16 cellular contexts compared by ENCODE assay signal in genomic region chr17:56150631-56151030, GRCh38. TPM values are rescaled to one million over a fixed set of nuclear protein-coding genes. Genes with fewer than 3 reads are reported as not detected.
DNase-seq lines count a peak whose midpoint lies in the region; ATAC-seq, FAIRE-seq and TF ChIP-seq lines count a peak whose summit lies in the region.
"Had no signal": no experiment of that assay in that cellular context is flagged by ENCODE, and none has a peak within 500 bp of the region (broad histone marks: within the 10 kb centered on the region; RNA-seq: fewer than 3 reads in every experiment).

No MANE protein-coding gene starts in this region.

- no peaks in the 10 kb centered on the region for H3K27me3 ChIP-seq in K562 (ENCODE audit: control insufficient read depth in 2 of 2, insufficient read depth in 2 of 2, low read length in 2 of 2)

- H3K9ac ChIP-seq in K562 (ENCODE audit: insufficient read depth in 1 of 2, low read depth in 2 of 2, low read length in 2 of 2), result no peak overlapping the region
- H3K9ac ChIP-seq: GM23248, KMS-11 had no signal

- H4K20me1 ChIP-seq in K562 (replicated peaks; ENCODE audit: control insufficient read depth, insufficient read depth, low read length), result no peaks in the 10 kb centered on the region

- no peaks in the 10 kb centered on the region for H3K9me3 ChIP-seq in K562 (replicated peaks; ENCODE audit: control insufficient read depth, insufficient read depth, low read depth, low read length)
- H3K9me3 ChIP-seq: A549 had no signal

- no peaks in the 10 kb centered on the region for H3K4me1 ChIP-seq in K562 (replicated peaks in 1 of 2; ENCODE audit: control insufficient read depth in 2 of 2, insufficient read depth in 2 of 2, low read length in 2 of 2)
- H3K4me1 ChIP-seq: A549 had no signal

- TF ChIP-seq RAD21 in K562 (CRISPR knock-in tag; conservative IDR thresholded peaks at IDR 0.05 in 1 of 2, IDR thresholded peaks at IDR 0.05 in 1 of 2), result no peak

- no peak for TF ChIP-seq CTCF in K562 (IDR thresholded peaks at IDR 0.05 in 2 of 3, conservative IDR thresholded peaks at IDR 0.05 in 1 of 3; ENCODE audit: insufficient read depth in 2 of 3, low read depth in 1 of 3, low read length in 3 of 3)

- CTCF ChIA-PET in K562 (lab: Yijun Ruan, JAX; ENCODE audit: low intra/inter-chr PET ratio), result no interaction called here

- no TSS peak for BruUV-seq in K562 (replicated peaks; lab: Mats Ljungman, UMichigan)

- H2AFZ ChIP-seq in K562 (ENCODE audit: low read depth, low read length), result no peak overlapping the region
- H2AFZ ChIP-seq: GM23248 had no signal

- WGBS in K562 (ENCODE audit: insufficient coverage, low coverage, missing lambda C conversion rate), result 0% methylated on average over 4 of the region's 4 CpGs

- H3K36me3 ChIP-seq in K562 (ENCODE audit: control insufficient read depth, insufficient read depth, low read length), result no peaks in the 10 kb centered on the region

- TF ChIP-seq EP300 in K562 (IDR thresholded peaks at IDR 0.05; ENCODE audit: low read length), result no peak

- H3K9me1 ChIP-seq in K562 (ENCODE audit: control insufficient read depth, insufficient read depth, low read length), result no peaks in the 10 kb centered on the region

- H3K4me3 ChIP-seq in K562, result no peak overlapping the region
- H3K4me3 ChIP-seq: A549, GM23248 had no signal

- no peak overlapping the region for H3K27ac ChIP-seq in K562 (ENCODE audit: extremely low read depth, low read depth, low read length)
- H3K27ac ChIP-seq: A549, GM23248, KMS-11 had no signal

- no peaks in the 10 kb centered on the region for H3K79me2 ChIP-seq in K562 (ENCODE audit: control insufficient read depth, insufficient read depth, low read length)

- FAIRE-seq in K562 (lab: Jason Lieb, UNC), result no peak
- FAIRE-seq in urothelium cell line (lab: Jason Lieb, UNC), result no peak
- FAIRE-seq: H54 had no signal

- peak; percentile 37 for DNase-seq in ELR (ENCODE audit: low read depth)
- DNase-seq in LoVo (ENCODE audit: low spot score), result peak; percentile 12
- DNase-seq in K562 (ENCODE audit: extremely low read depth in 1 of 4, low spot score in 3 of 4), result no peak
- DNase-seq in urothelium cell line (ENCODE audit: low spot score), result peak; percentile 9
- no peak for DNase-seq in activated CD4-positive, alpha-beta T cell treated with anti-CD3 and anti-CD28 coated beads, Interleukin-2, amount 50 U/mL, for 48 hours
- DNase-seq: CD8-positive, alpha-beta T cell; COR-L47; DND-41; GM23248 had no signal

- ATAC-seq in K562 (no peak), GM18520 (IDR thresholded peaks at IDR 0.05; ENCODE audit: unreplicated experiment) (no peak), HG03095 (IDR thresholded peaks at IDR 0.05; ENCODE audit: unreplicated experiment) (no peak)
- ATAC-seq: A549; CD8-positive, alpha-beta T cell had no signal

- no peak for TF ChIP-seq POLR2A in K562 (conservative IDR thresholded peaks at IDR 0.05)

- POLR2A ChIA-PET in K562 (lab: Yijun Ruan, JAX), result no interaction called here

- in situ Hi-C loops in K562 (cut with MboI), result no loop called here

- intact Hi-C loops in K562 (cut with micrococcal nuclease), result no loop called here

- no peak overlapping the region for H3K4me2 ChIP-seq in K562 (ENCODE audit: insufficient read depth, low read length)
- H3K4me2 ChIP-seq: A549, KMS-11 had no signal

TF ChIP-seq in K562, 482 proteins besides CTCF, POLR2A, EP300 and RAD21:
- TF ChIP-seq FOSL1 (tag; conservative IDR thresholded peaks at IDR 0.05), result 0 out of 2 replicates have a peak, but pooled peaks have one; percentile 18
- TF ChIP-seq CBFA2T3 (IDR thresholded peaks at IDR 0.05), result 0 out of 2 replicates have a peak, but pooled peaks have one; percentile 6
- TF ChIP-seq ESRRA (IDR thresholded peaks at IDR 0.05; ENCODE audit: borderline replicate concordance, low read depth), result peak; percentile 64; the same call in 1 of the 2 replicates
- TF ChIP-seq FOXM1 (IDR thresholded peaks at IDR 0.05; ENCODE audit: low read depth), result no peak
- no peak for TF ChIP-seq FOXM1 (CRISPR knock-in tag; IDR thresholded peaks at IDR 0.05; ENCODE audit: low read depth)

RNA-seq across cellular contexts. Expression of gene ANKFN1, which starts 2.6 kb away (rescaled TPM):
- total RNA-seq in K562 (2011; cell fraction: chromatin; rRNA removed; ENCODE audit: low replicate concordance), result not detected in 2 replicates
- total RNA-seq in K562 (2011; cell fraction: nucleolus; rRNA removed), result 0.33 TPM in 1 of 2 replicates, not detected in the other
- 0.37 TPM in 1 of 2 replicates, not detected in the other for total RNA-seq in K562 (2011; cell fraction: nucleoplasm; rRNA removed)
- 0.49 TPM in 1 of 2 replicates, not detected in the other for total RNA-seq in K562 (2014; rRNA removed)
- total RNA-seq in K562 (2014; rRNA removed; fragmentation: Illumina TruSeq; extraction: Trizol), result 0.26 and 0.29 TPM in 2 replicates
- 0.11 and 0.23 TPM in 2 replicates for total RNA-seq in K562 (2015; rRNA removed; fragmentation: Illumina TruSeq; extraction: Trizol)
- total RNA-seq in K562 (2021), result 0.11 and 0.13 TPM in 2 replicates
- 0.04 TPM in 1 of 2 replicates, not detected in the other for polyA plus RNA-seq in K562 (2011; rRNA removed)
- not detected in 2 replicates for polyA plus RNA-seq in K562 (2011; cell fraction: cytosol; rRNA removed)
- polyA plus RNA-seq in K562 (2011; cell fraction: nucleus; rRNA removed), result 0.16 TPM in 1 of 2 replicates, not detected in the other
- 0.05 and 2.7 TPM in 2 replicates for polyA plus RNA-seq in K562 (2012)
- 0.17 and 0.24 TPM in 2 replicates for polyA plus RNA-seq in K562 (2014; fragmentation: Illumina TruSeq; extraction: Trizol)
- under 1 TPM; 0.10 to 0.39 TPM for polyA plus RNA-seq in K562 (2014; fragmentation: Nextera tagmentation; extraction: Ambion mirVana)
- 0.16 and 0.19 TPM in 2 replicates for polyA plus RNA-seq in K562 (2014; rRNA removed)
- 0.11 TPM in 1 of 2 replicates, not detected in the other for polyA minus RNA-seq in K562 (2011; rRNA and poly(A)+ RNA removed)
- polyA minus RNA-seq in K562 (2011; cell fraction: cytosol; rRNA and poly(A)+ RNA removed), result not detected in 2 replicates
- polyA minus RNA-seq in K562 (2011; cell fraction: nucleus; rRNA and poly(A)+ RNA removed), result not detected in 2 replicates
- total RNA-seq: CD8-positive, alpha-beta T cell had no signal
- polyA plus RNA-seq: CD14-positive monocyte, IgD-negative memory B cell had no signal

Comparison
In these comparisons a context has a peak if more than half of its experiments do, and no peak if none do; other contexts are left out.
1. DNase-seq: peak in ELR (single experiment), LoVo (single experiment) and urothelium cell line (single experiment); none in K562 (0 of 4) and activated CD4-positive, alpha-beta T cell treated with anti-CD3 and anti-CD28 coated beads, Interleukin-2, amount 50 U/mL, for 48 hours (0 of 2).